Comparison of ENCODE assay signal across 7 cellular contexts in genomic region chr1:23019094-23019850, GRCh38. TPM values are rescaled to one million over a fixed set of nuclear protein-coding genes. Genes with fewer than 3 reads are reported as not detected.
A peak's percentile ranks its signal among the peaks of the same experiment; 100 is the strongest.
DNase-seq lines count a peak whose midpoint lies in the region; ATAC-seq, FAIRE-seq and TF ChIP-seq lines count a peak whose summit lies in the region.

Gene KDM1A (plus strand): TSS chr1:23019468. CDS start chr1:23019597, 129 bp downstream.

- peak within 1 kb of the TSS; percentile 93 for H3K27ac ChIP-seq in hepatocyte

- H3K9me3 ChIP-seq in hepatocyte (ENCODE audit: low read depth), result no peaks in the 10 kb centered on the region

- no peaks in the 10 kb centered on the region for H3K9me2 ChIP-seq in hepatocyte (replicated peaks; ENCODE audit: insufficient read depth)

- H4K20me1 ChIP-seq in hepatocyte (ENCODE audit: insufficient read depth, poor library complexity, severe bottlenecking), result peaks cover 33% of the 10 kb centered on the region

- no peaks in the 10 kb centered on the region for H3K4me1 ChIP-seq in hepatocyte (ENCODE audit: insufficient read depth)

- H2AFZ ChIP-seq in hepatocyte, result peak within 1 kb of the TSS; percentile 85

- no peaks in the 10 kb centered on the region for H3K36me3 ChIP-seq in hepatocyte (replicated peaks; ENCODE audit: insufficient read depth, low read depth)

- no peaks in the 10 kb centered on the region for H3K27me3 ChIP-seq in hepatocyte

- FAIRE-seq in GM18507 (lab: Jason Lieb, UNC), result peak; percentile 94

- H3K4me2 ChIP-seq in hepatocyte, result peak within 1 kb of the TSS; percentile 82

- ATAC-seq in HG02973 (IDR thresholded peaks at IDR 0.05; ENCODE audit: unreplicated experiment), result peak; percentile 78

- peak; percentile 24 for TF ChIP-seq CTCF in hepatocyte (IDR thresholded peaks at IDR 0.05; ENCODE audit: poor library complexity)

- H3K4me3 ChIP-seq in hepatocyte, result peak within 1 kb of the TSS; percentile 93

- peak; percentile 91 for DNase-seq in GM18507 (ENCODE audit: extremely low spot score, insufficient read length, low read depth)
- peak; percentile 92 for DNase-seq in NCI-H2029 (lab: John Stamatoyannopoulos, UW)
- peak; percentile 95 for DNase-seq in T1000 (lab: John Stamatoyannopoulos, UW)
- DNase-seq in astrocyte of the hippocampus (ENCODE audit: low read depth, low spot score), result peak; percentile 99
- DNase-seq in hepatocyte (ENCODE audit: low spot score), result peak; percentile 98
- peak; percentile 98 for DNase-seq in retina

- H3K79me2 ChIP-seq in hepatocyte, result peaks cover 47% of the 10 kb centered on the region

- 1% methylated on average over 61 of the region's 84 CpGs for WGBS in hepatocyte (ENCODE audit: low lambda C conversion rate, missing lambda C conversion rate)

RNA-seq across cellular contexts. Expression of gene KDM1A, which starts in this region (rescaled TPM):
- total RNA-seq in hepatocyte, result 94.3 and 97.9 TPM in 2 replicates
- 64.5 and 70.7 TPM in 2 replicates for polyA plus RNA-seq in hepatocyte

Comparison
In these comparisons a context has a peak if more than half of its experiments do, and no peak if none do; other contexts are left out.
1. Peak in every context shown above with its lines: DNase-seq, ATAC-seq, H3K4me3 ChIP-seq and H3K27ac ChIP-seq.